Comparison of ENCODE assay signal across 14 cellular contexts in genomic region chr3:153977148-153977547, GRCh38.
A peak's percentile ranks its signal among the peaks of the same experiment; 100 is the strongest.
DNase-seq lines count a peak whose midpoint lies in the region; ATAC-seq and TF ChIP-seq lines count a peak whose summit lies in the region.
"Had no signal": no experiment of that assay in that cellular context is flagged by ENCODE, and none has a peak within 500 bp of the region (broad histone marks: within the 10 kb centered on the region; RNA-seq: fewer than 3 reads in every experiment).

No MANE protein-coding gene starts in this region.

- TF ChIP-seq CTCF in prostate gland (IDR thresholded peaks at IDR 0.05) (no peak), osteocyte (IDR thresholded peaks at IDR 0.05) (no peak)

- 5 to 6% methylated on average over 2 of the region's 2 CpGs for WGBS in GM23248 (ENCODE audit: low coverage in 1 of 2, low lambda C conversion rate in 2 of 2, missing lambda C conversion rate in 2 of 2), 2 experiments
- WGBS in prostate gland, result 3% methylated on average over 2 of the region's 2 CpGs

- H3K4me1 Mint-ChIP-seq in osteocyte (ENCODE audit: unreplicated experiment), result no peaks in the 10 kb centered on the region
- H3K4me1 Mint-ChIP-seq: activated naive CD8-positive, alpha-beta T cell treated with anti-CD3 and anti-CD28 coated beads, Interleukin-2, amount 50 U/mL, for 24 hours had no signal

- DNase-seq in GM23248 (peak; percentile 71), cerebellum (ENCODE audit: low spot score) (peak; percentile 2), head of caudate nucleus (peak in 28 of 42 donors; percentile 7 to 79 (median 42)), prostate gland (ENCODE audit: low spot score) (peak; percentile 23), DMS53 treated with DMSO at 0.1 percent for 48 hours (lab: John Stamatoyannopoulos, UW; ENCODE audit: unreplicated experiment) (no peak), osteocyte (ENCODE audit: extremely low spot score, unreplicated experiment) (no peak)
- DNase-seq: activated naive CD8-positive, alpha-beta T cell treated with anti-CD3 and anti-CD28 coated beads, Interleukin-2, amount 50 U/mL, for 24 hours; BE2C; NCI-H187 treated with DMSO at 0.1 percent for 48 hours had no signal

- H3K4me3 Mint-ChIP-seq in osteocyte (ENCODE audit: unreplicated experiment), result no peak overlapping the region
- H3K4me3 Mint-ChIP-seq: activated naive CD8-positive, alpha-beta T cell treated with anti-CD3 and anti-CD28 coated beads, Interleukin-2, amount 50 U/mL, for 24 hours; stimulated activated naive CD8-positive, alpha-beta T cell treated with anti-CD3 and anti-CD28 coated beads, Interleukin-15, Interleukin-2, amounts not matched to agents 100 ng/mL and 50 ng/mL, for 24 hours had no signal

- H3K27me3 ChIP-seq in GM23248 (replicated peaks; ENCODE audit: insufficient read depth), result no peaks in the 10 kb centered on the region
- no peaks in the 10 kb centered on the region for H3K27me3 ChIP-seq in prostate gland (replicated peaks; ENCODE audit: insufficient read depth)
- H3K27me3 ChIP-seq: BE2C had no signal

- H3F3A ChIP-seq in GM23248 (ENCODE audit: insufficient read depth), result no peaks in the 10 kb centered on the region

- no peak overlapping the region for H3K9ac ChIP-seq in GM23248

- H3K4me1 ChIP-seq in GM23248 (ENCODE audit: insufficient read depth) (no peaks in the 10 kb centered on the region), prostate gland (replicated peaks) (no peaks in the 10 kb centered on the region)
- H3K4me1 ChIP-seq: BE2C had no signal

- H3K79me2 ChIP-seq in GM23248 (ENCODE audit: insufficient read depth), result no peaks in the 10 kb centered on the region

- H2AFZ ChIP-seq in GM23248, result no peak overlapping the region

- no peaks in the 10 kb centered on the region for H3K36me3 Mint-ChIP-seq in osteocyte (ENCODE audit: unreplicated experiment)

- H3K9me3 Mint-ChIP-seq in osteocyte (ENCODE audit: unreplicated experiment), result no peaks in the 10 kb centered on the region
- H3K9me3 Mint-ChIP-seq: activated naive CD8-positive, alpha-beta T cell treated with anti-CD3 and anti-CD28 coated beads, Interleukin-2, amount 50 U/mL, for 24 hours; stimulated activated naive CD8-positive, alpha-beta T cell treated with anti-CD3 and anti-CD28 coated beads, Interleukin-15, Interleukin-2, amounts not matched to agents 100 ng/mL and 50 ng/mL, for 24 hours had no signal

- ATAC-seq in GM19328 (IDR thresholded peaks at IDR 0.05; ENCODE audit: unreplicated experiment) (no peak), HG03039 (IDR thresholded peaks at IDR 0.05; ENCODE audit: unreplicated experiment) (no peak)
- ATAC-seq: activated CD4-positive, CD25-positive, alpha-beta regulatory T cell treated with anti-CD3 and anti-CD28 coated beads, Interleukin-2, amount 50 U/mL, for 24 hours; activated naive CD8-positive, alpha-beta T cell treated with anti-CD3 and anti-CD28 coated beads, Interleukin-2, amount 50 U/mL, for 24 hours had no signal

- H3K9me3 ChIP-seq in GM23248 (ENCODE audit: low read depth), result no peaks in the 10 kb centered on the region
- H3K9me3 ChIP-seq in prostate gland, result no peaks in the 10 kb centered on the region
- H3K9me3 ChIP-seq: BE2C had no signal

- H3K4me3 ChIP-seq in GM23248 (no peak overlapping the region), prostate gland (no peak overlapping the region)

- intact Hi-C loops in head of caudate nucleus (cut with DNase I), result no loop called here
- intact Hi-C loops in prostate gland (cut with DNase I), result no loop called here

- H3K9me2 ChIP-seq in GM23248 (ENCODE audit: insufficient read depth), result no peaks in the 10 kb centered on the region

- no peak overlapping the region for H3K27ac ChIP-seq in GM23248
- H3K27ac ChIP-seq in prostate gland, result no peak overlapping the region
- H3K27ac ChIP-seq: HL-60 had no signal

- H3K36me3 ChIP-seq in GM23248 (ENCODE audit: low read depth), result no peaks in the 10 kb centered on the region
- H3K36me3 ChIP-seq in prostate gland, result no peaks in the 10 kb centered on the region
- H3K36me3 ChIP-seq: BE2C had no signal

- H3K27me3 Mint-ChIP-seq in osteocyte (ENCODE audit: unreplicated experiment), result no peaks in the 10 kb centered on the region

- no peak for TF ChIP-seq POLR2A in prostate gland (IDR thresholded peaks at IDR 0.05)

- in situ Hi-C loops in GM23248 (cut with MboI), result no loop called here

- H3K4me2 ChIP-seq in GM23248 (ENCODE audit: unreplicated experiment), result no peak overlapping the region

- H3K27ac Mint-ChIP-seq in osteocyte (ENCODE audit: unreplicated experiment), result no peak overlapping the region
- H3K27ac Mint-ChIP-seq: activated naive CD8-positive, alpha-beta T cell treated with anti-CD3 and anti-CD28 coated beads, Interleukin-2, amount 50 U/mL, for 24 hours; stimulated activated naive CD8-positive, alpha-beta T cell treated with anti-CD3 and anti-CD28 coated beads, Interleukin-15, Interleukin-2, amounts not matched to agents 100 ng/mL and 50 ng/mL, for 24 hours had no signal

- H4K20me1 ChIP-seq in GM23248 (ENCODE audit: insufficient read depth), result no peaks in the 10 kb centered on the region

Comparison
In these comparisons a context has a peak if more than half of its experiments do, and no peak if none do; other contexts are left out.
1. DNase-seq: peak in GM23248 (single experiment), cerebellum (single experiment), head of caudate nucleus (28 of 42) and prostate gland (single experiment); none in DMS53 treated with DMSO at 0.1 percent for 48 hours (single experiment) and osteocyte (single experiment).